10 cellular contexts compared by ENCODE assay signal in genomic region chr2:134247679-134248078, GRCh38. TPM values are rescaled to one million over a fixed set of nuclear protein-coding genes. Genes with fewer than 3 reads are reported as not detected.
DNase-seq lines count a peak whose midpoint lies in the region; ATAC-seq and TF ChIP-seq lines count a peak whose summit lies in the region.
"Had no signal": no experiment of that assay in that cellular context is flagged by ENCODE, and none has a peak within 500 bp of the region (broad histone marks: within the 10 kb centered on the region; RNA-seq: fewer than 3 reads in every experiment).

No MANE protein-coding gene starts in this region.

- no peak for TF ChIP-seq POLR2A in spleen (IDR thresholded peaks at IDR 0.05)

- intact Hi-C loops in spleen (cut with DNase I; ENCODE audit: low total_unique reads): loop anchor here (5.0 kb wide), 2 partner anchors 130 to 165 kb away; no protein-coding TSS in a partner anchor

- peaks cover 56 to 100% (median 97%) of the 10 kb centered on the region in 6 donors for H3K4me1 ChIP-seq in spleen

- POLR2A ChIA-PET in GM10248 (lab: Yijun Ruan, JAX): no interaction called here

- CTCF ChIA-PET in GM10248 (lab: Yijun Ruan, JAX): interaction anchor here (1.0 to 1.8 kb wide), 5 partner anchors 8 to 129 kb away, joined by 3 to 4 read pairs (median 4); no protein-coding TSS in a partner anchor

- DNase-seq in spleen: no peak
- no peak for DNase-seq in NCI-H187 (lab: John Stamatoyannopoulos, UW)
- no peak for DNase-seq in NCI-H345 (lab: John Stamatoyannopoulos, UW)
- no peak for DNase-seq in GM10248 (ENCODE audit: extremely low spot score)
- DNase-seq: mesendoderm, NCI-H1092 treated with DMSO at 0.1 percent for 48 hours, testis had no signal

- no peaks in the 10 kb centered on the region for H3K36me3 ChIP-seq in spleen

- H3K27ac ChIP-seq in spleen: peak overlapping the region in 5 of 8 donors; percentile 10 to 86 (median 80)
- H3K27ac ChIP-seq: testis had no signal

- no peaks in the 10 kb centered on the region for H3K27me3 ChIP-seq in spleen (replicated peaks in 1 of 7)
- H3K27me3 ChIP-seq: testis had no signal

- no peaks in the 10 kb centered on the region for H3K9me3 ChIP-seq in spleen
- H3K9me3 ChIP-seq: testis had no signal

- WGBS in spleen, 5 donors: 57 to 88% (median 65%) methylated on average over 1 of the region's 1 CpG

- no peak for TF ChIP-seq CTCF in spleen (IDR thresholded peaks at IDR 0.05 in 8 of 11, conservative IDR thresholded peaks at IDR 0.05 in 3 of 11)
- TF ChIP-seq CTCF in GM10248 (IDR thresholded peaks at IDR 0.05; ENCODE audit: control extremely low read depth, extremely low read depth, low read depth, missing control alignments): no peak

- peak; percentile 51 for ATAC-seq in GM18873 (IDR thresholded peaks at IDR 0.05; ENCODE audit: low FRiP score, unreplicated experiment)
- peak; percentile 34 for ATAC-seq in GM21737 (IDR thresholded peaks at IDR 0.05; ENCODE audit: unreplicated experiment)
- peak; percentile 41 for ATAC-seq in HG03342 (IDR thresholded peaks at IDR 0.05; ENCODE audit: unreplicated experiment)

- H3K4me3 ChIP-seq in spleen: no peak overlapping the region
- H3K4me3 ChIP-seq: testis had no signal

RNA-seq across cellular contexts. Expression of gene MGAT5, which starts 6.2 kb away (rescaled TPM):
- total RNA-seq in spleen: 100 to 1,000 TPM in 4 of 7 donors, 10 to 100 TPM in 3; 81.0 to 110 (median 101) TPM
- polyA plus RNA-seq in spleen: 10 to 100 TPM; 11.2 to 17.5 (median 14.4) TPM
